1 cellular context compared by ENCODE assay signal in the genomic region with DNA sequence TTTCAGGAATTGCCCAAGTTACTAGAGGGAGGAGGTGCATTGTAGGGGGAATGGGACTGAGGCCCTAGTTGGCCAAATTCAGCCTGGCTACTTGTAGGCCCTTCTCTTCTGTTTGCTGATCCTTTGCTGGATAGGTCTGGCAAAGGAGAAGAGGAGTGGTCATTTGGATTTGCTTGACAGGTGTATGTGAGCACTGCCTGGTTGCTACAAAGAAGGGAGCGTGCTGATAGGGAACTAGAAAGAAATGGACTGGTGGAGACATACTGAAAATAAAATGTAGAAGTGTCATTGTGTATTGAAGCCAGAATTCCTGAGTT.
A peak's percentile ranks its signal among the peaks of the same experiment; 100 is the strongest.
TF ChIP-seq lines count a peak whose summit lies in the region.

No MANE protein-coding gene starts in this region.

TF ChIP-seq in HepG2, 621 proteins besides CTCF, POLR2A, EP300 and RAD21 (continued from another document):
- TF ChIP-seq, protein P1, sequence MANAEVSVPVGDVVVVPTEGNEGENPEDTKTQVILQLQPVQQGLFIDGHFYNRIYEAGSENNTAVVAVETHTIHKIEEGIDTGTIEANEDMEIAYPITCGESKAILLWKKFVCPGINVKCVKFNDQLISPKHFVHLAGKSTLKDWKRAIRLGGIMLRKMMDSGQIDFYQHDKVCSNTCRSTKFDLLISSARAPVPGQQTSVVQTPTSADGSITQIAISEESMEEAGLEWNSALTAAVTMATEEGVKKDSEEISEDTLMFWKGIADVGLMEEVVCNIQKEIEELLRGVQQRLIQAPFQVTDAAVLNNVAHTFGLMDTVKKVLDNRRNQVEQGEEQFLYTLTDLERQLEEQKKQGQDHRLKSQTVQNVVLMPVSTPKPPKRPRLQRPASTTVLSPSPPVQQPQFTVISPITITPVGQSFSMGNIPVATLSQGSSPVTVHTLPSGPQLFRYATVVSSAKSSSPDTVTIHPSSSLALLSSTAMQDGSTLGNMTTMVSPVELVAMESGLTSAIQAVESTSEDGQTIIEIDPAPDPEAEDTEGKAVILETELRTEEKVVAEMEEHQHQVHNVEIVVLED (CRISPR knock-in tag; IDR thresholded peaks at IDR 0.05; ENCODE audit: borderline replicate concordance) = 0 out of 2 replicates have a peak, but pooled peaks have one; percentile 20
- TF ChIP-seq ZBTB49 (CRISPR knock-in tag; IDR thresholded peaks at IDR 0.05; ENCODE audit: borderline replicate concordance) = peak; percentile 53; the same call in 1 of the 2 replicates
- TF ChIP-seq, protein P2, sequence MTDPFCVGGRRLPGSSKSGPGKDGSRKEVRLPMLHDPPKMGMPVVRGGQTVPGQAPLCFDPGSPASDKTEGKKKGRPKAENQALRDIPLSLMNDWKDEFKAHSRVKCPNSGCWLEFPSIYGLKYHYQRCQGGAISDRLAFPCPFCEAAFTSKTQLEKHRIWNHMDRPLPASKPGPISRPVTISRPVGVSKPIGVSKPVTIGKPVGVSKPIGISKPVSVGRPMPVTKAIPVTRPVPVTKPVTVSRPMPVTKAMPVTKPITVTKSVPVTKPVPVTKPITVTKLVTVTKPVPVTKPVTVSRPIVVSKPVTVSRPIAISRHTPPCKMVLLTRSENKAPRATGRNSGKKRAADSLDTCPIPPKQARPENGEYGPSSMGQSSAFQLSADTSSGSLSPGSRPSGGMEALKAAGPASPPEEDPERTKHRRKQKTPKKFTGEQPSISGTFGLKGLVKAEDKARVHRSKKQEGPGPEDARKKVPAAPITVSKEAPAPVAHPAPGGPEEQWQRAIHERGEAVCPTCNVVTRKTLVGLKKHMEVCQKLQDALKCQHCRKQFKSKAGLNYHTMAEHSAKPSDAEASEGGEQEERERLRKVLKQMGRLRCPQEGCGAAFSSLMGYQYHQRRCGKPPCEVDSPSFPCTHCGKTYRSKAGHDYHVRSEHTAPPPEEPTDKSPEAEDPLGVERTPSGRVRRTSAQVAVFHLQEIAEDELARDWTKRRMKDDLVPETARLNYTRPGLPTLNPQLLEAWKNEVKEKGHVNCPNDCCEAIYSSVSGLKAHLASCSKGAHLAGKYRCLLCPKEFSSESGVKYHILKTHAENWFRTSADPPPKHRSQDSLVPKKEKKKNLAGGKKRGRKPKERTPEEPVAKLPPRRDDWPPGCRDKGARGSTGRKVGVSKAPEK (CRISPR knock-in tag; IDR thresholded peaks at IDR 0.05; ENCODE audit: borderline replicate concordance) = peak; percentile 24; the same call in 1 of the 2 replicates
- no peak for TF ChIP-seq NONO (IDR thresholded peaks at IDR 0.05)
- 0 out of 2 replicates have a peak, but pooled peaks have one; percentile 39 for TF ChIP-seq NONO (CRISPR knock-in tag; conservative IDR thresholded peaks at IDR 0.05)
- TF ChIP-seq ZFP37 (CRISPR knock-in tag; IDR thresholded peaks at IDR 0.05; ENCODE audit: borderline replicate concordance) = no peak
- TF ChIP-seq IKZF4 (CRISPR knock-in tag; IDR thresholded peaks at IDR 0.05; ENCODE audit: borderline replicate concordance, low read depth, not compliant biosample characterization) = no peak
- TF ChIP-seq ZNF788 (CRISPR knock-in tag; IDR thresholded peaks at IDR 0.05; ENCODE audit: borderline replicate concordance) = peak; percentile 33; the same call in 1 of the 2 replicates
- TF ChIP-seq BCL3 (CRISPR knock-in tag; IDR thresholded peaks at IDR 0.05) = peak; percentile 38; the same call in 1 of the 2 replicates
